In genomic region chr15:33680336-33680735, GRCh38 we compare ENCODE assay signal across 19 cellular contexts.
DNase-seq lines count a peak whose midpoint lies in the region; ATAC-seq and TF ChIP-seq lines count a peak whose summit lies in the region.
"Had no signal": no experiment of that assay in that cellular context is flagged by ENCODE, and none has a peak within 500 bp of the region (broad histone marks: within the 10 kb centered on the region; RNA-seq: fewer than 3 reads in every experiment).

No MANE protein-coding gene starts in this region.

- no peak overlapping the region for H3K9ac ChIP-seq in H9 (ENCODE audit: extremely low read depth, insufficient read length, low read length)
- no peak overlapping the region for H3K9ac ChIP-seq in mammary epithelial cell (ENCODE audit: insufficient read depth, low read length)
- H3K9ac ChIP-seq: BLaER1 treated with 17β-estradiol and CSF1 and Interleukin-3, amounts not matched to agents 10 nM and 100 nM had no signal

- WGBS in H9 (ENCODE audit: extremely low coverage, insufficient read length, low lambda C conversion rate) = no CpG with 5 or more reads among the region's 5 CpGs
- WGBS in mammary epithelial cell (ENCODE audit: low coverage, missing lambda C conversion rate) = 42% methylated on average over 5 of the region's 5 CpGs

- H2BK12ac ChIP-seq in H9 (ENCODE audit: insufficient read length, low read depth, low read length) = no peak overlapping the region

- no peak overlapping the region for H3K18ac ChIP-seq in H9 (ENCODE audit: insufficient read length, low read depth, low read length)

- no peak overlapping the region for H3K4me3 Mint-ChIP-seq in H9
- no peak overlapping the region for H3K4me3 Mint-ChIP-seq in immature natural killer cell
- H3K4me3 Mint-ChIP-seq: B cell; CD8-positive, alpha-beta T cell; GM23338; HFFc6 had no signal

- peaks cover 2 to 3% of the 10 kb centered on the region in 2 experiments; a peak in 1 of 5 replicates for H3K9me3 Mint-ChIP-seq in H9
- H3K9me3 Mint-ChIP-seq in immature natural killer cell = no peaks in the 10 kb centered on the region
- H3K9me3 Mint-ChIP-seq: CD8-positive, alpha-beta T cell; HFFc6 had no signal

- no TSS peak for BruUV-seq in mammary epithelial cell (replicated peaks; lab: Mats Ljungman, UMichigan)

- H3K23me2 ChIP-seq in H9 (ENCODE audit: insufficient read length, low read depth, low read length, poor library complexity, severe bottlenecking) = no peaks in the 10 kb centered on the region

- peak overlapping the region; percentile 73; the same call in 1 of the 2 replicates for H3K14ac ChIP-seq in H9 (ENCODE audit: insufficient read depth, low read length)

- H3K4me1 Mint-ChIP-seq in H9 (peaks cover 19% of the 10 kb centered on the region in 2 experiments), immature natural killer cell (no peaks in the 10 kb centered on the region)
- H3K4me1 Mint-ChIP-seq: B cell had no signal

- H3K79me1 ChIP-seq in H9 (ENCODE audit: insufficient read depth, low read depth, low read length, poor library complexity, severe bottlenecking) = no peaks in the 10 kb centered on the region

- H2AK5ac ChIP-seq in H9 (ENCODE audit: insufficient read length, low read length) = no peak overlapping the region

- H3K36me3 ChIP-seq in thoracic aorta = no peaks in the 10 kb centered on the region
- H3K36me3 ChIP-seq in mammary epithelial cell (ENCODE audit: insufficient read depth, low read length) = no peaks in the 10 kb centered on the region
- H3K36me3 ChIP-seq: BLaER1 treated with 17β-estradiol and CSF1 and Interleukin-3, amounts not matched to agents 10 nM and 100 nM had no signal

- H2BK15ac ChIP-seq in H9 (ENCODE audit: low read depth, low read length) = no peak overlapping the region

- H3T11ph ChIP-seq in H9 (ENCODE audit: low read length) = no peak overlapping the region

- H3K4ac ChIP-seq in H9 (ENCODE audit: low read depth, low read length) = no peak overlapping the region

- H3K27me3 Mint-ChIP-seq in H9 (ENCODE audit: low read depth) = peaks cover 3% of the 10 kb centered on the region
- H3K27me3 Mint-ChIP-seq in immature natural killer cell (ENCODE audit: low read depth in 3 of 3) = peaks cover under 1 to 4% (median 4%) of the 10 kb centered on the region in 3 donors

- H4K5ac ChIP-seq in H9 (ENCODE audit: insufficient read length, low read depth, low read length) = no peak overlapping the region

- H3K4me3 ChIP-seq in thoracic aorta = peak overlapping the region; percentile 3
- no peak overlapping the region for H3K4me3 ChIP-seq in mammary epithelial cell (replicated peaks in 1 of 3; ENCODE audit: insufficient read depth in 1 of 3, low read depth in 2 of 3, low read length in 3 of 3)
- H3K4me3 ChIP-seq: BLaER1 treated with 17β-estradiol and CSF1 and Interleukin-3, amounts not matched to agents 10 nM and 100 nM; GM12878; GM23338 had no signal

- H3K79me2 ChIP-seq in H9 (ENCODE audit: insufficient read depth, low read length) (no peaks in the 10 kb centered on the region), mammary epithelial cell (ENCODE audit: insufficient read depth, low read length) (no peaks in the 10 kb centered on the region)

- no peak for DNase-seq in H9
- DNase-seq in islet precursor cell = peak; percentile 16
- no peak for DNase-seq in thoracic aorta (ENCODE audit: low spot score)
- no peak for DNase-seq in mammary epithelial cell
- no peak for DNase-seq in immature natural killer cell
- no peak for DNase-seq in NCI-H1436 (lab: John Stamatoyannopoulos, UW)
- DNase-seq: CD8-positive, alpha-beta T cell; DMS 273 treated with DMSO at 0.1 percent for 48 hours; DMS53; DND-41; EL; HFFc6 had no signal

- H3K4me2 ChIP-seq in H9 (ENCODE audit: insufficient read depth, insufficient read length, low read length) (no peak overlapping the region), mammary epithelial cell (ENCODE audit: insufficient read depth, low read depth, low read length) (no peak overlapping the region)
- H3K4me2 ChIP-seq: GM23338 had no signal

- H4K20me1 ChIP-seq in H9 (ENCODE audit: control insufficient read depth, insufficient read depth, insufficient read length) = no peaks in the 10 kb centered on the region
- no peaks in the 10 kb centered on the region for H4K20me1 ChIP-seq in mammary epithelial cell (ENCODE audit: insufficient read depth, low read length)
- H4K20me1 ChIP-seq: BLaER1 treated with 17β-estradiol and CSF1 and Interleukin-3, amounts not matched to agents 10 nM and 100 nM had no signal

- no peak overlapping the region for H4K91ac ChIP-seq in H9 (ENCODE audit: insufficient read length, low read depth, low read length)

- H2BK20ac ChIP-seq in H9 (ENCODE audit: low read depth, low read length, poor library complexity, severe bottlenecking) = no peak overlapping the region

- no peak for ATAC-seq in thoracic aorta (ENCODE audit: insufficient number of reproducible peaks, low FRiP score, low read depth)
- no peak for ATAC-seq in GM21737 (IDR thresholded peaks at IDR 0.05; ENCODE audit: unreplicated experiment)
- ATAC-seq: CD8-positive, alpha-beta T cell; GM12878; GM23338; HCT116 had no signal

- no peak overlapping the region for H3K56ac ChIP-seq in H9 (ENCODE audit: insufficient read length, low read depth, low read length)

- H2BK120ac ChIP-seq in H9 (ENCODE audit: low read depth, low read length, poor library complexity, severe bottlenecking) = no peak overlapping the region

- H3K27ac Mint-ChIP-seq in H9 (no peak overlapping the region), immature natural killer cell (no peak overlapping the region)
- H3K27ac Mint-ChIP-seq: B cell; CD8-positive, alpha-beta T cell; GM23338; HFFc6 had no signal

- dilution Hi-C loops in mammary epithelial cell (cut with HindIII; ENCODE audit: low sequenced_read_pairs) = no loop called here

- H3K9me3 ChIP-seq in H9 (ENCODE audit: control insufficient read depth, low read depth, low read length) = no peaks in the 10 kb centered on the region
- no peaks in the 10 kb centered on the region for H3K9me3 ChIP-seq in thoracic aorta
- H3K9me3 ChIP-seq in mammary epithelial cell (replicated peaks; ENCODE audit: insufficient read depth, low read length) = no peaks in the 10 kb centered on the region

- H3K36me3 Mint-ChIP-seq in H9 (ENCODE audit: insufficient read depth in 1 of 3, low read depth in 3 of 3) (no peaks in the 10 kb centered on the region; a peak in 1 of 7 replicates), immature natural killer cell (no peaks in the 10 kb centered on the region)
- H3K36me3 Mint-ChIP-seq: CD8-positive, alpha-beta T cell had no signal

- intact Hi-C loops in mammary epithelial cell (cut with micrococcal nuclease) = no loop called here

- H2AFZ ChIP-seq in H9 (ENCODE audit: low read length) = no peak overlapping the region
- no peak overlapping the region for H2AFZ ChIP-seq in mammary epithelial cell (ENCODE audit: low read depth, low read length)
- H2AFZ ChIP-seq: GM23338 had no signal

- no peak overlapping the region for H2BK5ac ChIP-seq in H9 (ENCODE audit: insufficient read length, low read length)

- H4K8ac ChIP-seq in H9 (replicated peaks; ENCODE audit: insufficient read length, low read depth, low read length) = no peak overlapping the region

- H3K27me3 ChIP-seq in H9 (ENCODE audit: insufficient read depth, low read length) (no peaks in the 10 kb centered on the region), thoracic aorta (replicated peaks; ENCODE audit: insufficient read depth) (no peaks in the 10 kb centered on the region), mammary epithelial cell (ENCODE audit: insufficient read depth, low read length) (no peaks in the 10 kb centered on the region)
- H3K27me3 ChIP-seq: BLaER1 treated with 17β-estradiol and CSF1 and Interleukin-3, amounts not matched to agents 10 nM and 100 nM had no signal

- in situ Hi-C loops in mammary epithelial cell (cut with MboI; ENCODE audit: low sequenced_read_pairs in 2 of 2) = no loop called here

- no peak for TF ChIP-seq CTCF in H9 (conservative IDR thresholded peaks at IDR 0.05)
- TF ChIP-seq CTCF in thoracic aorta (IDR thresholded peaks at IDR 0.05) = no peak
- TF ChIP-seq CTCF in mammary epithelial cell (conservative IDR thresholded peaks at IDR 0.05 in 1 of 2, IDR thresholded peaks at IDR 0.05 in 1 of 2; ENCODE audit: extremely low read depth in 1 of 2, insufficient read depth in 1 of 2, low read depth in 1 of 2, low read length in 2 of 2) = no peak

- H3K27ac ChIP-seq in H9 (ENCODE audit: insufficient read length, low read depth, low read length) = no peak overlapping the region
- peak overlapping the region in 1 of 2 donors; percentile 6 for H3K27ac ChIP-seq in thoracic aorta
- H3K27ac ChIP-seq in mammary epithelial cell (ENCODE audit: insufficient read depth, low read depth, low read length) = no peak overlapping the region
- H3K27ac ChIP-seq: HL-60 had no signal

- CTCF ChIA-PET in mammary epithelial cell (lab: Charles Lee; ENCODE audit: low non-redundant PET) = interaction anchor here (0.6 kb wide), 1 partner anchor 388 kb away, joined by 4 read pairs; no protein-coding TSS in a partner anchor

- H3K4me1 ChIP-seq in H9 (ENCODE audit: insufficient read depth, low read length) (no peaks in the 10 kb centered on the region; the same call in 1 of the 2 replicates), thoracic aorta (ENCODE audit: control insufficient read depth in 1 of 2, low read depth in 2 of 2) (peaks cover 3 to 32% of the 10 kb centered on the region in 2 donors), mammary epithelial cell (ENCODE audit: insufficient read depth, low read length) (no peaks in the 10 kb centered on the region)

- H3K23ac ChIP-seq in H9 (ENCODE audit: insufficient read length, low read depth, low read length) = no peak overlapping the region
